ENCODE assay signal across 2 cellular contexts in the genomic region with DNA sequence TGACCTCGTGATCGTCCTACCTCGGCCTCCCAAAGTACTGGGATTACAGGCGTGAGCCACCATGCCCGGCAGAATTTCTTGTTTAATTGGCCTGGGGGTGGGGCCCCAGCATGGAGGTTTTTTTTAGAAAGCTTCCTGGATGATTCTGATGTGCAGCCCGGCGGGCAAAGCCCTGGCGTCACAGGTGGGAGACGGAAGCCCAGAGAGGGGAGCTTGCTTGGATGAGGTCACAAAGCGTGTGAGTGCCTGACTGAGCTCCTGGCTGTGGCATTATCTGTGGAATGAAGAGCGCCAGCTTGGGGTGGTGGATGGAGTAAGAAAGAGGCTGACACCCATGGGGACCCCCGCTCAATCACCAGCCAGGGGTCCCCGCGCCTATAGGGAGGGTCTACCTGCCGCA.
TF ChIP-seq lines count a peak whose summit lies in the region.

No MANE protein-coding gene starts in this region.

TF ChIP-seq in SK-N-SH, 30 proteins besides CTCF, POLR2A, EP300 and RAD21 (continued from another document):
- TF ChIP-seq, protein P1, sequence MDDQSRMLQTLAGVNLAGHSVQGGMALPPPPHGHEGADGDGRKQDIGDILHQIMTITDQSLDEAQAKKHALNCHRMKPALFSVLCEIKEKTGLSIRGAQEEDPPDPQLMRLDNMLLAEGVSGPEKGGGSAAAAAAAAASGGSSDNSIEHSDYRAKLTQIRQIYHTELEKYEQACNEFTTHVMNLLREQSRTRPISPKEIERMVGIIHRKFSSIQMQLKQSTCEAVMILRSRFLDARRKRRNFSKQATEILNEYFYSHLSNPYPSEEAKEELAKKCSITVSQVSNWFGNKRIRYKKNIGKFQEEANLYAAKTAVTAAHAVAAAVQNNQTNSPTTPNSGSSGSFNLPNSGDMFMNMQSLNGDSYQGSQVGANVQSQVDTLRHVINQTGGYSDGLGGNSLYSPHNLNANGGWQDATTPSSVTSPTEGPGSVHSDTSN (IDR thresholded peaks at IDR 0.05): no peak
- TF ChIP-seq, protein P2, sequence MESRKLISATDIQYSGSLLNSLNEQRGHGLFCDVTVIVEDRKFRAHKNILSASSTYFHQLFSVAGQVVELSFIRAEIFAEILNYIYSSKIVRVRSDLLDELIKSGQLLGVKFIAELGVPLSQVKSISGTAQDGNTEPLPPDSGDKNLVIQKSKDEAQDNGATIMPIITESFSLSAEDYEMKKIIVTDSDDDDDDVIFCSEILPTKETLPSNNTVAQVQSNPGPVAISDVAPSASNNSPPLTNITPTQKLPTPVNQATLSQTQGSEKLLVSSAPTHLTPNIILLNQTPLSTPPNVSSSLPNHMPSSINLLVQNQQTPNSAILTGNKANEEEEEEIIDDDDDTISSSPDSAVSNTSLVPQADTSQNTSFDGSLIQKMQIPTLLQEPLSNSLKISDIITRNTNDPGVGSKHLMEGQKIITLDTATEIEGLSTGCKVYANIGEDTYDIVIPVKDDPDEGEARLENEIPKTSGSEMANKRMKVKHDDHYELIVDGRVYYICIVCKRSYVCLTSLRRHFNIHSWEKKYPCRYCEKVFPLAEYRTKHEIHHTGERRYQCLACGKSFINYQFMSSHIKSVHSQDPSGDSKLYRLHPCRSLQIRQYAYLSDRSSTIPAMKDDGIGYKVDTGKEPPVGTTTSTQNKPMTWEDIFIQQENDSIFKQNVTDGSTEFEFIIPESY (IDR thresholded peaks at IDR 0.05; ENCODE audit: borderline replicate concordance, low read depth): no peak
- TF ChIP-seq RXRA (IDR thresholded peaks at IDR 0.05; ENCODE audit: borderline replicate concordance, low read depth): no peak; the same call in 1 of the 2 replicates
- TF ChIP-seq GABPA (IDR thresholded peaks at IDR 0.05; ENCODE audit: low read depth): no peak
- no peak for TF ChIP-seq IRF3 (IDR thresholded peaks at IDR 0.05; ENCODE audit: low read depth, low read length)
- no peak for TF ChIP-seq CHD2 (IDR thresholded peaks at IDR 0.05; ENCODE audit: low read length, partially characterized antibody)
- no peak for TF ChIP-seq JUND (IDR thresholded peaks at IDR 0.05)
- no peak for TF ChIP-seq POLR2AphosphoS5 (IDR thresholded peaks at IDR 0.05; ENCODE audit: low read depth, low read length)
- TF ChIP-seq RCOR1 (IDR thresholded peaks at IDR 0.05; ENCODE audit: low read length): no peak
TF ChIP-seq in SK-N-SH: peak in this region for 0.

TF ChIP-seq in SK-N-SH treated with all-trans-retinoic acid at 6 μM for 48 hours, 23 proteins besides CTCF, POLR2A, EP300 and RAD21 (continued from another document):
- no peak for TF ChIP-seq SNAI2 (CRISPR knock-in tag; IDR thresholded peaks at IDR 0.05)
- TF ChIP-seq GLIS3 (CRISPR knock-in tag; IDR thresholded peaks at IDR 0.05): no peak
- TF ChIP-seq ZC3H10 (CRISPR knock-in tag; IDR thresholded peaks at IDR 0.05): no peak
- no peak for TF ChIP-seq TCF4 (CRISPR knock-in tag; IDR thresholded peaks at IDR 0.05; ENCODE audit: borderline replicate concordance)
- TF ChIP-seq, protein P3, sequence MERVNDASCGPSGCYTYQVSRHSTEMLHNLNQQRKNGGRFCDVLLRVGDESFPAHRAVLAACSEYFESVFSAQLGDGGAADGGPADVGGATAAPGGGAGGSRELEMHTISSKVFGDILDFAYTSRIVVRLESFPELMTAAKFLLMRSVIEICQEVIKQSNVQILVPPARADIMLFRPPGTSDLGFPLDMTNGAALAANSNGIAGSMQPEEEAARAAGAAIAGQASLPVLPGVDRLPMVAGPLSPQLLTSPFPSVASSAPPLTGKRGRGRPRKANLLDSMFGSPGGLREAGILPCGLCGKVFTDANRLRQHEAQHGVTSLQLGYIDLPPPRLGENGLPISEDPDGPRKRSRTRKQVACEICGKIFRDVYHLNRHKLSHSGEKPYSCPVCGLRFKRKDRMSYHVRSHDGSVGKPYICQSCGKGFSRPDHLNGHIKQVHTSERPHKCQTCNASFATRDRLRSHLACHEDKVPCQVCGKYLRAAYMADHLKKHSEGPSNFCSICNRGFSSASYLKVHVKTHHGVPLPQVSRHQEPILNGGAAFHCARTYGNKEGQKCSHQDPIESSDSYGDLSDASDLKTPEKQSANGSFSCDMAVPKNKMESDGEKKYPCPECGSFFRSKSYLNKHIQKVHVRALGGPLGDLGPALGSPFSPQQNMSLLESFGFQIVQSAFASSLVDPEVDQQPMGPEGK (CRISPR knock-in tag; IDR thresholded peaks at IDR 0.05; ENCODE audit: borderline replicate concordance): no peak
- TF ChIP-seq ISL1 (CRISPR knock-in tag; IDR thresholded peaks at IDR 0.05): no peak
- no peak for TF ChIP-seq OSR1 (CRISPR knock-in tag; IDR thresholded peaks at IDR 0.05)
- TF ChIP-seq ARNTL (CRISPR knock-in tag; IDR thresholded peaks at IDR 0.05; ENCODE audit: borderline replicate concordance, low read depth): no peak
- TF ChIP-seq ZNF8 (CRISPR knock-in tag; IDR thresholded peaks at IDR 0.05): no peak
- TF ChIP-seq ZFP30 (CRISPR knock-in tag; IDR thresholded peaks at IDR 0.05): no peak
- TF ChIP-seq ESRRG (CRISPR knock-in tag; IDR thresholded peaks at IDR 0.05): no peak
- no peak for TF ChIP-seq PPARA (CRISPR knock-in tag; IDR thresholded peaks at IDR 0.05; ENCODE audit: borderline replicate concordance)
TF ChIP-seq in SK-N-SH treated with all-trans-retinoic acid at 6 μM for 48 hours: peak in this region for 0.
